12 cellular contexts compared by ENCODE assay signal in genomic region chr15:82081904-82082810, GRCh38. TPM values are rescaled to one million over a fixed set of nuclear protein-coding genes. Genes with fewer than 3 reads are reported as not detected.
DNase-seq lines count a peak whose midpoint lies in the region; ATAC-seq, FAIRE-seq and TF ChIP-seq lines count a peak whose summit lies in the region.
"Had no signal": no experiment of that assay in that cellular context is flagged by ENCODE, and none has a peak within 500 bp of the region (broad histone marks: within the 10 kb centered on the region; RNA-seq: fewer than 3 reads in every experiment).

No MANE protein-coding gene starts in this region.

- H3K27ac Mint-ChIP-seq in activated naive CD4-positive, alpha-beta T cell treated with anti-CD3 and anti-CD28 coated beads, Interleukin-2, amount 10 ng/mL, durations not matched to agents 7 days and 5 days = peak overlapping the region; percentile 17
- no peak overlapping the region for H3K27ac Mint-ChIP-seq in activated CD4-positive, alpha-beta T cell treated with anti-CD3 and anti-CD28 coated beads, Interleukin-2, amount 10 ng/mL, durations not matched to agents 7 days and 5 days
- H3K27ac Mint-ChIP-seq: activated naive CD8-positive, alpha-beta T cell treated with anti-CD3 and anti-CD28 coated beads for 36 hours; T-helper 2 cell treated with Interferon-gamma antibody and Interleukin-4, amounts not matched to agents 5 μg/mL and 100 μg/mL, for 36 hours had no signal

- H3K27me3 Mint-ChIP-seq in activated naive CD4-positive, alpha-beta T cell treated with anti-CD3 and anti-CD28 coated beads, Interleukin-2, amount 10 ng/mL, durations not matched to agents 7 days and 5 days = peaks cover 16% of the 10 kb centered on the region
- peaks cover 2% of the 10 kb centered on the region for H3K27me3 Mint-ChIP-seq in activated CD4-positive, alpha-beta T cell treated with anti-CD3 and anti-CD28 coated beads, Interleukin-2, amount 10 ng/mL, durations not matched to agents 7 days and 5 days

- H3K4me3 ChIP-seq in PC-3 (ENCODE audit: low read length) (no peak overlapping the region), upper lobe of right lung (no peak overlapping the region)

- no peaks in the 10 kb centered on the region for H3K4me1 Mint-ChIP-seq in activated naive CD4-positive, alpha-beta T cell treated with anti-CD3 and anti-CD28 coated beads, Interleukin-2, amount 10 ng/mL, durations not matched to agents 7 days and 5 days
- H3K4me1 Mint-ChIP-seq in activated CD4-positive, alpha-beta T cell treated with anti-CD3 and anti-CD28 coated beads, Interleukin-2, amount 10 ng/mL, durations not matched to agents 7 days and 5 days = no peaks in the 10 kb centered on the region
- H3K4me1 Mint-ChIP-seq: activated naive CD8-positive, alpha-beta T cell treated with anti-CD3 and anti-CD28 coated beads for 36 hours; CD4-positive, CD25-positive, alpha-beta regulatory T cell had no signal

- H4K20me1 ChIP-seq in PC-3 (ENCODE audit: low read length) = no peaks in the 10 kb centered on the region

- peak overlapping the region; percentile 18; the same call in 1 of the 2 replicates for H3K4me2 ChIP-seq in PC-3 (ENCODE audit: low read length)

- no peak for FAIRE-seq in frontal cortex (lab: Jason Lieb, UNC)

- no peaks in the 10 kb centered on the region for H3K9me2 ChIP-seq in PC-3 (replicated peaks; ENCODE audit: low read length)

- no peak for DNase-seq in activated naive CD4-positive, alpha-beta T cell treated with anti-CD3 and anti-CD28 coated beads, Interleukin-2, amount 10 ng/mL, durations not matched to agents 7 days and 5 days
- DNase-seq in activated naive CD4-positive, alpha-beta T cell treated with anti-CD3 and anti-CD28 coated beads, Interleukin-2, amount 50 U/mL, for 16 hours = no peak
- DNase-seq in PC-3 (peak; percentile 68), fibroblast of gingiva (ENCODE audit: low read depth) (peak; percentile 81), upper lobe of right lung (no peak), NCI-H1105 treated with DMSO at 0.1 percent for 48 hours (lab: John Stamatoyannopoulos, UW) (no peak), frontal cortex (ENCODE audit: low spot score in 2 of 2) (no peak)
- no peak for DNase-seq in activated CD4-positive, alpha-beta T cell treated with anti-CD3 and anti-CD28 coated beads, Interleukin-2, amount 10 ng/mL, durations not matched to agents 7 days and 5 days
- DNase-seq: activated naive CD8-positive, alpha-beta T cell treated with anti-CD3 and anti-CD28 coated beads for 36 hours; CD4-positive, CD25-positive, alpha-beta regulatory T cell; stimulated activated CD4-positive, alpha-beta T cell treated with anti-CD3 and anti-CD28 coated beads, Interleukin-15, amount 100 ng/mL, for 24 hours had no signal

- no peak overlapping the region for H3K4me3 Mint-ChIP-seq in activated naive CD4-positive, alpha-beta T cell treated with anti-CD3 and anti-CD28 coated beads, Interleukin-2, amount 10 ng/mL, durations not matched to agents 7 days and 5 days
- no peak overlapping the region for H3K4me3 Mint-ChIP-seq in activated CD4-positive, alpha-beta T cell treated with anti-CD3 and anti-CD28 coated beads, Interleukin-2, amount 10 ng/mL, durations not matched to agents 7 days and 5 days
- H3K4me3 Mint-ChIP-seq: activated naive CD8-positive, alpha-beta T cell treated with anti-CD3 and anti-CD28 coated beads for 36 hours; T-helper 2 cell treated with Interferon-gamma antibody and Interleukin-4, amounts not matched to agents 5 μg/mL and 100 μg/mL, for 36 hours had no signal

- no TSS peak for BruUV-seq in PC-3 (replicated peaks; lab: Mats Ljungman, UMichigan)

- H3K27me3 ChIP-seq in PC-3 (ENCODE audit: low read length) (peaks cover 14% of the 10 kb centered on the region), upper lobe of right lung (no peaks in the 10 kb centered on the region)

- H3K4me1 ChIP-seq in PC-3 (ENCODE audit: insufficient read depth, low read length) = peaks cover 13% of the 10 kb centered on the region
- no peaks in the 10 kb centered on the region for H3K4me1 ChIP-seq in upper lobe of right lung

- H3K79me2 ChIP-seq in PC-3 (ENCODE audit: low read length) = no peaks in the 10 kb centered on the region

- CTCF ChIA-PET in activated naive CD4-positive, alpha-beta T cell treated with anti-CD3 and anti-CD28 coated beads, Interleukin-2, amount 10 ng/mL, durations not matched to agents 7 days and 5 days (lab: Charles Lee) = interaction anchor here (0.6 kb wide), 1 partner anchor 127 kb away, joined by 3 read pairs; no protein-coding TSS in a partner anchor
- CTCF ChIA-PET in PC-3 (lab: Charles Lee) = interaction anchor here (0.9 kb wide), 1 partner anchor 20 kb away, joined by 6 read pairs; no protein-coding TSS in a partner anchor
- CTCF ChIA-PET in activated CD4-positive, alpha-beta T cell treated with anti-CD3 and anti-CD28 coated beads, Interleukin-2, amount 10 ng/mL, durations not matched to agents 7 days and 5 days (lab: Charles Lee) = interaction anchor here (1.4 kb wide), 1 partner anchor 35 kb away, joined by 4 read pairs; no protein-coding TSS in a partner anchor

- no peaks in the 10 kb centered on the region for H3F3A ChIP-seq in PC-3 (ENCODE audit: low read length, unreplicated experiment)

- intact Hi-C loops in PC-3 (cut with micrococcal nuclease) (no loop called here), upper lobe of right lung (cut with DNase I) (no loop called here)

- ATAC-seq in PC-3 (peak; percentile 99), upper lobe of right lung (peak; percentile 39)

- H3K9me3 ChIP-seq in PC-3 (ENCODE audit: low read length) (no peaks in the 10 kb centered on the region), upper lobe of right lung (no peaks in the 10 kb centered on the region)

- H3K9me3 Mint-ChIP-seq in activated naive CD4-positive, alpha-beta T cell treated with anti-CD3 and anti-CD28 coated beads, Interleukin-2, amount 10 ng/mL, durations not matched to agents 7 days and 5 days = no peaks in the 10 kb centered on the region
- H3K9me3 Mint-ChIP-seq in activated CD4-positive, alpha-beta T cell treated with anti-CD3 and anti-CD28 coated beads, Interleukin-2, amount 10 ng/mL, durations not matched to agents 7 days and 5 days = no peaks in the 10 kb centered on the region
- H3K9me3 Mint-ChIP-seq: activated naive CD8-positive, alpha-beta T cell treated with anti-CD3 and anti-CD28 coated beads for 36 hours; T-helper 2 cell treated with Interferon-gamma antibody and Interleukin-4, amounts not matched to agents 5 μg/mL and 100 μg/mL, for 36 hours had no signal

- POLR2A ChIA-PET in PC-3 (lab: Charles Lee; ENCODE audit: unreplicated experiment) = no interaction called here
- POLR2A ChIA-PET in activated CD4-positive, alpha-beta T cell treated with anti-CD3 and anti-CD28 coated beads, Interleukin-2, amount 10 ng/mL, durations not matched to agents 7 days and 5 days (lab: Charles Lee) = no interaction called here

- TF ChIP-seq CTCF in PC-3 (conservative IDR thresholded peaks at IDR 0.05; ENCODE audit: low read depth, low read length) = peak; percentile 45
- no peak for TF ChIP-seq CTCF in upper lobe of right lung (IDR thresholded peaks at IDR 0.05)

- no peak overlapping the region for H3K27ac ChIP-seq in PC-3 (ENCODE audit: low read length)
- H3K27ac ChIP-seq in upper lobe of right lung = no peak overlapping the region

- no peaks in the 10 kb centered on the region for H3K36me3 Mint-ChIP-seq in activated naive CD4-positive, alpha-beta T cell treated with anti-CD3 and anti-CD28 coated beads, Interleukin-2, amount 10 ng/mL, durations not matched to agents 7 days and 5 days
- no peaks in the 10 kb centered on the region for H3K36me3 Mint-ChIP-seq in activated CD4-positive, alpha-beta T cell treated with anti-CD3 and anti-CD28 coated beads, Interleukin-2, amount 10 ng/mL, durations not matched to agents 7 days and 5 days (ENCODE audit: low read depth)
- H3K36me3 Mint-ChIP-seq: activated naive CD8-positive, alpha-beta T cell treated with anti-CD3 and anti-CD28 coated beads for 36 hours; CD4-positive, CD25-positive, alpha-beta regulatory T cell had no signal

- H2AFZ ChIP-seq in PC-3 (ENCODE audit: low read length) = no peak overlapping the region; the same call in 1 of the 2 replicates

- H3K9ac ChIP-seq in PC-3 (ENCODE audit: low read length) = no peak overlapping the region

- H3K36me3 ChIP-seq in PC-3 (ENCODE audit: low read depth, low read length) = no peaks in the 10 kb centered on the region
- no peaks in the 10 kb centered on the region for H3K36me3 ChIP-seq in upper lobe of right lung

RNA-seq across cellular contexts. Expression of gene MEX3B, which starts 36.3 kb away (rescaled TPM):
- total RNA-seq in PC-3 (2014; rRNA removed) = 0.58 and 1.0 TPM in 2 replicates
- 1.9 TPM for total RNA-seq in upper lobe of right lung
- total RNA-seq in frontal cortex = 89.7 TPM
- 1 to 10 TPM in 1 of 2 experiments, under 1 TPM in 1; 0.99 to 1.2 TPM for total RNA-seq in activated CD4-positive, alpha-beta T cell treated with anti-CD3 and anti-CD28 coated beads, Interleukin-2, amount 10 ng/mL, durations not matched to agents 7 days and 5 days

Comparison
In these comparisons a context has a peak if more than half of its experiments do, and no peak if none do; other contexts are left out.
1. DNase-seq: peak in PC-3 (single experiment) and fibroblast of gingiva (single experiment); none in activated naive CD4-positive, alpha-beta T cell treated with anti-CD3 and anti-CD28 coated beads, Interleukin-2, amount 10 ng/mL, durations not matched to agents 7 days and 5 days (single experiment), activated naive CD4-positive, alpha-beta T cell treated with anti-CD3 and anti-CD28 coated beads, Interleukin-2, amount 50 U/mL, for 16 hours (single experiment), upper lobe of right lung (single experiment), NCI-H1105 treated with DMSO at 0.1 percent for 48 hours (single experiment), frontal cortex (0 of 2) and activated CD4-positive, alpha-beta T cell treated with anti-CD3 and anti-CD28 coated beads, Interleukin-2, amount 10 ng/mL, durations not matched to agents 7 days and 5 days (single experiment).
2. RNA of gene MEX3B, which starts 36.3 kb away (total RNA-seq): 89.7 TPM in frontal cortex (single experiment); 1.9 TPM in upper lobe of right lung (single experiment), 0.99 to 1.2 TPM in activated CD4-positive, alpha-beta T cell treated with anti-CD3 and anti-CD28 coated beads, Interleukin-2, amount 10 ng/mL, durations not matched to agents 7 days and 5 days and 0.58 to 1.0 TPM in PC-3; every median in the first group is over 10 times any median in the second.